ENCODE assay signal across 33 cellular contexts in the genomic region with DNA sequence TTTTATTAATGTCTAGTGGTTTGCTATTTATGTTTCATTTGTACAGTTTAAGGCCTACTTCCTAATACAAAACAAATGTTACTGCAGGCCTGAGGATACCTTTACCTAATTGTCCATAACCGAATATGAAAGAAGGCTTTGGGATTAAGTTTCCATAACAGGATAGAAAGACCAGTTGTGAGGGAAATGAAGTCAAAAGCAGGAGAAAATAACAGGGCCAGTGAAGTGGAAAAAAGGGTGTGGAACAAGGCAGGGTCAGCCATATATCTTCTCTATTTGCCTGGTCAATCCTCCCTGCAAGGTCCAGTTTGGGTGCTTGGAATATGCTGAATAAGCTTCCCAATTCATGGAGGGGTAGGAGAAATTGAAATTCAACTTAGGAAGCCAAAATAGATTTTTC.
"Had no signal": no experiment of that assay in that cellular context is flagged by ENCODE, and none has a peak within 500 bp of the region (broad histone marks: within the 10 kb centered on the region; RNA-seq: fewer than 3 reads in every experiment).

No MANE protein-coding gene starts in this region.

- H3K4me1 Mint-ChIP-seq: activated CD4-positive, alpha-beta memory T cell treated with anti-CD3 and anti-CD28 coated beads, Interleukin-2, amount 10 ng/mL, durations not matched to agents 7 days and 5 days; activated CD4-positive, alpha-beta T cell treated with anti-CD3 and anti-CD28 coated beads, Interleukin-2, amount 10 ng/mL, durations not matched to agents 7 days and 5 days; immature natural killer cell; neural crest cell; T-helper 17 cell had no signal

- H3K4me1 ChIP-seq: body of pancreas, lower lobe of right lung, pancreas, uterus had no signal

- H3K27me3 ChIP-seq: body of pancreas, cardiac muscle cell, dorsolateral prefrontal cortex, gastroesophageal sphincter, pancreas, sigmoid colon, uterus had no signal

- H3K9me3 Mint-ChIP-seq: activated CD4-positive, alpha-beta memory T cell treated with anti-CD3 and anti-CD28 coated beads, Interleukin-2, amount 10 ng/mL, durations not matched to agents 7 days and 5 days; immature natural killer cell; stimulated activated effector memory CD8-positive, alpha-beta T cell treated with anti-CD3 and anti-CD28 coated beads, Interleukin-12 subunit alpha, Interleukin-12 subunit beta, amount 100 ng/mL, for 72 hours; stimulated activated naive CD8-positive, alpha-beta T cell treated with anti-CD3 and anti-CD28 coated beads, Interleukin-15, Interleukin-2, amounts not matched to agents 100 ng/mL and 50 ng/mL, for 24 hours had no signal

- H3K36me3 Mint-ChIP-seq: stimulated activated effector memory CD8-positive, alpha-beta T cell treated with anti-CD3 and anti-CD28 coated beads, Interleukin-12 subunit alpha, Interleukin-12 subunit beta, amount 100 ng/mL, for 72 hours had no signal

- H3K27me3 Mint-ChIP-seq: activated CD4-positive, alpha-beta memory T cell treated with anti-CD3 and anti-CD28 coated beads, Interleukin-2, amount 10 ng/mL, durations not matched to agents 7 days and 5 days; activated CD4-positive, alpha-beta T cell treated with anti-CD3 and anti-CD28 coated beads, Interleukin-2, amount 10 ng/mL, durations not matched to agents 7 days and 5 days; naive B cell; stimulated activated naive CD8-positive, alpha-beta T cell treated with anti-CD3 and anti-CD28 coated beads, Interleukin-15, Interleukin-2, amounts not matched to agents 100 ng/mL and 50 ng/mL, for 24 hours; T-helper 17 cell had no signal

- H3K9me3 ChIP-seq: gastroesophageal sphincter, pancreas, prostate gland, thoracic aorta had no signal

- ATAC-seq: activated naive CD4-positive, alpha-beta T cell treated with anti-CD3 and anti-CD28 coated beads, Interleukin-2, amount 50 U/mL, for 72 hours; activated T-cell treated with anti-CD3 and anti-CD28 coated beads, Interleukin-2, amount 50 U/mL, for 4 hours; body of pancreas; gastroesophageal sphincter; left lobe of liver; lower lobe of right lung; pancreas; stimulated activated effector memory CD8-positive, alpha-beta T cell treated with anti-CD3 and anti-CD28 coated beads, Interleukin-12 subunit alpha, Interleukin-12 subunit beta, amount 100 ng/mL, for 72 hours; T-helper 17 cell; WTC11 had no signal

- H3K27ac ChIP-seq: body of pancreas, cardiac muscle cell, coronary artery, dorsolateral prefrontal cortex, lower lobe of right lung, pancreas, thoracic aorta had no signal

- FAIRE-seq: pancreas, small intestine had no signal

- H3K4me3 Mint-ChIP-seq: activated CD4-positive, alpha-beta memory T cell treated with anti-CD3 and anti-CD28 coated beads, Interleukin-2, amount 10 ng/mL, durations not matched to agents 7 days and 5 days; activated CD4-positive, alpha-beta T cell treated with anti-CD3 and anti-CD28 coated beads, Interleukin-2, amount 10 ng/mL, durations not matched to agents 7 days and 5 days; activated T-cell treated with anti-CD3 and anti-CD28 coated beads, Interleukin-2, amount 50 U/mL, for 4 hours; immature natural killer cell; neural crest cell; stimulated activated effector memory CD8-positive, alpha-beta T cell treated with anti-CD3 and anti-CD28 coated beads, Interleukin-12 subunit alpha, Interleukin-12 subunit beta, amount 100 ng/mL, for 72 hours; stimulated activated naive CD8-positive, alpha-beta T cell treated with anti-CD3 and anti-CD28 coated beads, Interleukin-15, Interleukin-2, amounts not matched to agents 100 ng/mL and 50 ng/mL, for 24 hours; T-helper 17 cell; WTC11 had no signal

- H3K4me3 ChIP-seq: body of pancreas, cardiac muscle cell, coronary artery, dorsolateral prefrontal cortex, gastroesophageal sphincter, lower lobe of right lung, pancreas, prostate gland, sigmoid colon, thoracic aorta, uterus had no signal

- H3K27ac Mint-ChIP-seq: activated CD4-positive, alpha-beta memory T cell treated with anti-CD3 and anti-CD28 coated beads, Interleukin-2, amount 10 ng/mL, durations not matched to agents 7 days and 5 days; activated CD4-positive, alpha-beta T cell treated with anti-CD3 and anti-CD28 coated beads, Interleukin-2, amount 10 ng/mL, durations not matched to agents 7 days and 5 days; immature natural killer cell; stimulated activated effector memory CD8-positive, alpha-beta T cell treated with anti-CD3 and anti-CD28 coated beads, Interleukin-12 subunit alpha, Interleukin-12 subunit beta, amount 100 ng/mL, for 72 hours; stimulated activated naive CD8-positive, alpha-beta T cell treated with anti-CD3 and anti-CD28 coated beads, Interleukin-15, Interleukin-2, amounts not matched to agents 100 ng/mL and 50 ng/mL, for 24 hours; T-helper 17 cell; WTC11 had no signal

- DNase-seq: activated CD4-positive, alpha-beta memory T cell treated with anti-CD3 and anti-CD28 coated beads, Interleukin-2, amount 10 ng/mL, durations not matched to agents 7 days and 5 days; activated CD4-positive, alpha-beta T cell treated with anti-CD3 and anti-CD28 coated beads for 1 hour; activated CD4-positive, alpha-beta T cell treated with anti-CD3 and anti-CD28 coated beads, Interleukin-2, amount 10 ng/mL, durations not matched to agents 7 days and 5 days; activated naive CD4-positive, alpha-beta T cell; activated T-cell treated with anti-CD3 and anti-CD28 coated beads, Interleukin-2, amount 50 U/mL, for 4 hours; aorta; body of pancreas; dorsolateral prefrontal cortex; effector memory CD4-positive, alpha-beta T cell; hypothalamus; immature natural killer cell; lower lobe of right lung; naive B cell; nucleus accumbens; pancreas; retina; sigmoid colon; small intestine; stimulated activated CD4-positive, alpha-beta T cell treated with anti-CD3 and anti-CD28 coated beads, Interleukin-4, amount 100 ng/mL, for 24 hours; T-helper 17 cell; trophoblast cell; uterus had no signal

- H3K36me3 ChIP-seq: cardiac muscle cell, lower lobe of right lung, prostate gland, thoracic aorta, uterus had no signal
